In genomic region chr3:75388515-75389124, GRCh38 we compare ENCODE assay signal across 8 cellular contexts.
DNase-seq lines count a peak whose midpoint lies in the region; ATAC-seq and TF ChIP-seq lines count a peak whose summit lies in the region.
"Not testable (repeated sequence)": the region's sequence is repeated elsewhere in the genome, so short reads cannot be mapped to it uniquely, and the experiment has no call there.

No MANE protein-coding gene starts in this region.

- not testable (repeated sequence) for H3K36me3 ChIP-seq in IMR-90 (ENCODE audit: control insufficient read depth, insufficient read depth, low read length); esophagus muscularis mucosa

- not testable (repeated sequence) for H3K56ac ChIP-seq in IMR-90 (ENCODE audit: extremely low read depth, insufficient read depth, low read length)

- not testable (repeated sequence) for H3K18ac ChIP-seq in IMR-90 (ENCODE audit: low read depth, low read length)

- not testable (repeated sequence) for BruUV-seq in IMR-90 (replicated peaks; lab: Mats Ljungman, UMichigan)

- H3K4me2 ChIP-seq in IMR-90 (ENCODE audit: low read depth, low read length), result peak overlapping the region; percentile 83

- H3K9ac ChIP-seq in IMR-90 (ENCODE audit: low read depth, low read length), result peak overlapping the region; percentile 28; the same call in 1 of the 2 replicates

- in situ Hi-C loops in IMR-90 (cut with MboI; ENCODE audit: low sequenced_read_pairs); astrocyte of the cerebellum (cut with HindIII; ENCODE audit: low sequenced_read_pairs): not testable (repeated sequence)

- H2AFZ ChIP-seq in IMR-90 (replicated peaks; ENCODE audit: low read length, poor library complexity), result not testable (repeated sequence)

- not testable (repeated sequence) for H3K79me1 ChIP-seq in IMR-90 (ENCODE audit: low read depth in 1 of 2, low read length in 2 of 2)

- not testable (repeated sequence) for H3K27me3 ChIP-seq in IMR-90 (ENCODE audit: control insufficient read depth, insufficient read depth, low read length); esophagus muscularis mucosa

- H4K91ac ChIP-seq in IMR-90 (ENCODE audit: insufficient read depth, low read depth, low read length), result not testable (repeated sequence)

- not testable (repeated sequence) for TF ChIP-seq EP300 in esophagus muscularis mucosa (IDR thresholded peaks at IDR 0.05)

- not testable (repeated sequence) for TF ChIP-seq POLR2A in IMR-90 (IDR thresholded peaks at IDR 0.05; ENCODE audit: low read depth, low read length); esophagus muscularis mucosa (IDR thresholded peaks at IDR 0.05; ENCODE audit: low read depth)

- not testable (repeated sequence) for H3K36me3 Mint-ChIP-seq in nephron (ENCODE audit: low read depth)

- CTCF ChIA-PET in IMR-90 (lab: Yijun Ruan, JAX), result not testable (repeated sequence)

- no CpG with 5 or more reads among the region's 5 CpGs for WGBS in IMR-90 (ENCODE audit: extremely low coverage in 2 of 2, insufficient read length in 1 of 2), 2 experiments
- WGBS in esophagus muscularis mucosa, result 48% methylated on average over 3 of the region's 5 CpGs

- H3K27ac ChIP-seq in IMR-90 (ENCODE audit: insufficient read depth, low read length) (peak overlapping the region; percentile 71), esophagus muscularis mucosa (replicated peaks in 1 of 4) (peak overlapping the region in 3 of 4 donors; percentile 33 to 65 (median 49))

- TF ChIP-seq RAD21 in IMR-90 (IDR thresholded peaks at IDR 0.05; ENCODE audit: low read length), result not testable (repeated sequence)

- H3K27ac Mint-ChIP-seq in nephron, result peak overlapping the region; percentile 30 to 84 (median 78)

- H3K9me3 Mint-ChIP-seq in nephron, result not testable (repeated sequence)

- not testable (repeated sequence) for ATAC-seq in IMR-90 (ENCODE audit: low read depth)

- H3K9me3 ChIP-seq in IMR-90 (ENCODE audit: control insufficient read depth, insufficient read depth, low read length); esophagus muscularis mucosa: not testable (repeated sequence)

- dilution Hi-C loops in IMR-90 (cut with HindIII; ENCODE audit: low sequenced_read_pairs, unreplicated experiment), result not testable (repeated sequence)

- H3K27me3 Mint-ChIP-seq in nephron (ENCODE audit: low read depth), result not testable (repeated sequence)

- H3K4me1 ChIP-seq in IMR-90 (ENCODE audit: control insufficient read depth, insufficient read depth, low read length), result not testable (repeated sequence)
- H3K4me1 ChIP-seq in esophagus muscularis mucosa, result peaks cover 0 to 16% (median 15%) of the 10 kb centered on the region in 4 donors

- not testable (repeated sequence) for TF ChIP-seq CTCF in IMR-90 (conservative IDR thresholded peaks at IDR 0.05; ENCODE audit: low read depth, low read length); astrocyte of the cerebellum (IDR thresholded peaks at IDR 0.05; ENCODE audit: low read depth, low read length, missing control alignments); esophagus muscularis mucosa (IDR thresholded peaks at IDR 0.05); foreskin fibroblast (IDR thresholded peaks at IDR 0.05; ENCODE audit: low read depth, low read length); nephron (IDR thresholded peaks at IDR 0.05; ENCODE audit: unreplicated experiment in 3 of 3)

- not testable (repeated sequence) for H3K9me1 ChIP-seq in IMR-90 (ENCODE audit: insufficient read depth, low read length)

- not testable (repeated sequence) for H4K5ac ChIP-seq in IMR-90 (ENCODE audit: low read depth, low read length)

- not testable (repeated sequence) for H2BK15ac ChIP-seq in IMR-90 (ENCODE audit: low read depth, low read length)

- H3K4me3 Mint-ChIP-seq in nephron, result not testable (repeated sequence)

- not testable (repeated sequence) for H2BK5ac ChIP-seq in IMR-90 (ENCODE audit: low read depth, low read length, poor library complexity, severe bottlenecking)

- not testable (repeated sequence) for H2AK5ac ChIP-seq in IMR-90 (ENCODE audit: low read depth, low read length)

- H4K8ac ChIP-seq in IMR-90 (ENCODE audit: low read depth in 2 of 2, low read length in 2 of 2), result not testable (repeated sequence)

- DNase-seq in AG08395 (ENCODE audit: low spot score), result peak; percentile 17
- DNase-seq in ELF-1 (ENCODE audit: low read depth, low spot score), result peak; percentile 65
- DNase-seq in IMR-90, result peak; percentile 62
- peak; percentile 33 for DNase-seq in astrocyte of the cerebellum (ENCODE audit: low read depth)
- DNase-seq in esophagus muscularis mucosa (ENCODE audit: extremely low spot score), result not testable (repeated sequence)
- peak; percentile 32 to 71 for DNase-seq in foreskin fibroblast
- DNase-seq in stromal cell of bone marrow (ENCODE audit: low read depth), result peak; percentile 57

- not testable (repeated sequence) for H3K4me3 ChIP-seq in IMR-90 (ENCODE audit: insufficient read depth, low read depth, low read length); astrocyte of the cerebellum (ENCODE audit: low read depth, low read length); esophagus muscularis mucosa; foreskin fibroblast (ENCODE audit: low read depth in 1 of 2, low read length in 2 of 2)

- peaks cover 20% of the 10 kb centered on the region for H3K4me1 Mint-ChIP-seq in nephron

- intact Hi-C loops in IMR-90 (cut with micrococcal nuclease); esophagus muscularis mucosa (cut with DNase I): not testable (repeated sequence)

- not testable (repeated sequence) for H4K20me1 ChIP-seq in IMR-90 (ENCODE audit: insufficient read depth, low read length)

- not testable (repeated sequence) for H3K14ac ChIP-seq in IMR-90 (replicated peaks; ENCODE audit: low read depth, low read length)

- not testable (repeated sequence) for H2BK120ac ChIP-seq in IMR-90 (ENCODE audit: low read depth, low read length)

- POLR2A ChIA-PET in IMR-90 (lab: Charles Lee; ENCODE audit: unreplicated experiment), result interaction anchor here (0.6 kb wide), 1 partner anchor 55 kb away, joined by 10 read pairs; no protein-coding TSS in a partner anchor

- not testable (repeated sequence) for H3K4ac ChIP-seq in IMR-90 (ENCODE audit: low read depth, low read length)

- H3K23ac ChIP-seq in IMR-90 (ENCODE audit: low read depth, low read length), result not testable (repeated sequence)

- not testable (repeated sequence) for H2BK20ac ChIP-seq in IMR-90 (ENCODE audit: low read depth, low read length)

- not testable (repeated sequence) for H2AK9ac ChIP-seq in IMR-90 (replicated peaks; ENCODE audit: low read depth, low read length, poor library complexity)
